Comparison of ENCODE assay signal across 30 cellular contexts in genomic region chr10:130787821-130788220, GRCh38.
"Had no signal": no experiment of that assay in that cellular context is flagged by ENCODE, and none has a peak within 500 bp of the region (broad histone marks: within the 10 kb centered on the region; RNA-seq: fewer than 3 reads in every experiment).

No MANE protein-coding gene starts in this region.

- H3K36me3 ChIP-seq: ascending aorta, breast epithelium, cardiac muscle cell, colonic mucosa, esophagus squamous epithelium, gastroesophageal sphincter had no signal

- FAIRE-seq: endometrium, endothelial cell of umbilical vein had no signal

- H3K27ac ChIP-seq: ascending aorta, breast epithelium, cardiac muscle cell, colonic mucosa, epithelial cell of prostate, esophagus squamous epithelium, gastroesophageal sphincter had no signal

- H3K4me1 ChIP-seq: ascending aorta, breast epithelium, colonic mucosa, esophagus squamous epithelium, gastroesophageal sphincter had no signal

- ATAC-seq: activated T-cell treated with anti-CD3 and anti-CD28 coated beads, Interleukin-2, amount 50 U/mL, for 72 hours; gastroesophageal sphincter; T-helper 17 cell; WTC11 had no signal

- H3K27me3 ChIP-seq: ascending aorta, cardiac muscle cell, colonic mucosa had no signal

- H3K9me3 ChIP-seq: ascending aorta, breast epithelium, colonic mucosa, esophagus squamous epithelium, gastroesophageal sphincter had no signal

- DNase-seq: activated CD4-positive, alpha-beta memory T cell treated with anti-CD3 and anti-CD28 coated beads, Interleukin-2, amount 10 ng/mL, durations not matched to agents 7 days and 5 days; activated CD4-positive, alpha-beta T cell treated with anti-CD3 and anti-CD28 coated beads for 1 hour; activated CD4-positive, alpha-beta T cell treated with anti-CD3 and anti-CD28 coated beads for 4 hours; activated CD4-positive, alpha-beta T cell treated with anti-CD3 and anti-CD28 coated beads, Interleukin-2, amount 10 ng/mL, durations not matched to agents 7 days and 5 days; activated CD4-positive, alpha-beta T cell treated with anti-CD3 and anti-CD28 coated beads, Interleukin-2, amount 50 U/mL, for 4 hours; activated CD8-positive, alpha-beta memory T cell treated with anti-CD3 and anti-CD28 coated beads, Interleukin-2, amount 50 U/mL, for 48 hours; activated gamma-delta T cell; activated naive CD4-positive, alpha-beta T cell; activated naive CD4-positive, alpha-beta T cell treated with anti-CD3 and anti-CD28 coated beads, Interleukin-2, amount 10 ng/mL, durations not matched to agents 7 days and 5 days; activated naive CD8-positive, alpha-beta T cell treated with anti-CD3 and anti-CD28 coated beads, Interleukin-2, amount 10 ng/mL, durations not matched to agents 7 days and 5 days; activated T-cell treated with anti-CD3 and anti-CD28 coated beads for 4 hours; activated T-cell treated with anti-CD3 and anti-CD28 coated beads, Interleukin-2, amount 50 U/mL, for 24 hours; activated T-cell treated with anti-CD3 and anti-CD28 coated beads, Interleukin-2, amount 50 U/mL, for 72 hours; central memory CD4-positive, alpha-beta T cell; cerebellar nuclear complex; colonic mucosa; effector CD8-positive, alpha-beta T cell; esophagus squamous epithelium; foreskin melanocyte; T-helper 1 cell; T-helper 17 cell; T1000 had no signal

- H3K4me3 ChIP-seq: ascending aorta, breast epithelium, cardiac muscle cell, colonic mucosa, esophagus squamous epithelium, gastroesophageal sphincter had no signal
